16 cellular contexts compared by ENCODE assay signal in the genomic region with DNA sequence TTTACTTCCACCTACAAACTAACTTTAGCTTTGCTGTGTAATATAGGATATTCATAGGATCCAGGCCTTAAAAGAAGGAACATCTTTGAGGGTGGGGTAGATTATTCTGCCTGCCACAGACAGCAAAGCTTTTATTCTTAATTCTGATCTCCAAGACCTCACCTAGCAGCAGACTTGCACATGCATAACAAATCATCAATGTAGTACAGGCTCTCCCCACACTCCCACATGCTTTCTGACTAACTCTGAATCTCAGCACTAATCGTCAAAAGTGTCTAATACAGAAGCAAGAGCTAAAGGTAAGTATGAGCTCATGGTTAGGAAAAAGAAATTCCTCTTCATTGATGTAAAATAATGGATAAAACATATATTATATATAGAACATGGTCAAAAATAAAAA.
DNase-seq lines count a peak whose midpoint lies in the region; TF ChIP-seq lines count a peak whose summit lies in the region.
"Had no signal": no experiment of that assay in that cellular context is flagged by ENCODE, and none has a peak within 500 bp of the region (broad histone marks: within the 10 kb centered on the region; RNA-seq: fewer than 3 reads in every experiment).

No MANE protein-coding gene starts in this region.

- DNase-seq in caudate nucleus (lab: John Stamatoyannopoulos, UW), result peak in 15 of 61 donors; percentile 1 to 85 (median 8)
- peak; percentile 1 for DNase-seq in left kidney (ENCODE audit: low read depth, low spot score)
- no peak for DNase-seq in GM23248
- no peak for DNase-seq in inferior parietal cortex (ENCODE audit: extremely low spot score)
- no peak for DNase-seq in A172 (ENCODE audit: low spot score)
- DNase-seq: 8988T; C1 segment of cervical spinal cord; Calu3; CD4-positive, alpha-beta memory T cell; COR-L47; DMS53; DMS79 treated with DMSO at 0.1 percent for 48 hours; GF-D8; H7; HCEC 1CT had no signal

- H3K4me1 ChIP-seq in Loucy (ENCODE audit: insufficient read depth, low read length, poor library complexity, severe bottlenecking) (peaks cover 4% of the 10 kb centered on the region), GM23248 (ENCODE audit: insufficient read depth) (no peaks in the 10 kb centered on the region)

- TF ChIP-seq CTCF in Loucy (conservative IDR thresholded peaks at IDR 0.05; ENCODE audit: low read length), result no peak

- H3F3A ChIP-seq in Loucy (ENCODE audit: low read depth) (no peaks in the 10 kb centered on the region), GM23248 (ENCODE audit: insufficient read depth) (no peaks in the 10 kb centered on the region)

- H3K9ac ChIP-seq in Loucy (ENCODE audit: low read depth, low read length, poor library complexity, severe bottlenecking), result no peak overlapping the region
- H3K9ac ChIP-seq in GM23248, result no peak overlapping the region

- H3K4me3 ChIP-seq in Loucy (ENCODE audit: low read length, poor library complexity, severe bottlenecking), result no peak overlapping the region
- H3K4me3 ChIP-seq in GM23248, result no peak overlapping the region

- no peaks in the 10 kb centered on the region for H3K36me3 ChIP-seq in Loucy (ENCODE audit: insufficient read depth, low read length)
- no peaks in the 10 kb centered on the region for H3K36me3 ChIP-seq in GM23248 (ENCODE audit: low read depth)

- in situ Hi-C loops in GM23248 (cut with MboI), result no loop called here

- H3K27ac ChIP-seq in caudate nucleus (ENCODE audit: low read depth, low read length), result peak overlapping the region; percentile 44
- no peak overlapping the region for H3K27ac ChIP-seq in GM23248

- no peaks in the 10 kb centered on the region for H3K9me3 ChIP-seq in Loucy (ENCODE audit: insufficient read depth, low read depth, low read length)
- H3K9me3 ChIP-seq in GM23248 (ENCODE audit: low read depth), result no peaks in the 10 kb centered on the region

- no peak overlapping the region for H3K4me2 ChIP-seq in Loucy (ENCODE audit: low read depth, low read length, poor library complexity, severe bottlenecking)
- H3K4me2 ChIP-seq in GM23248 (ENCODE audit: unreplicated experiment), result no peak overlapping the region

- H3K9me2 ChIP-seq in Loucy (replicated peaks; ENCODE audit: low read depth, low read length), result no peaks in the 10 kb centered on the region
- no peaks in the 10 kb centered on the region for H3K9me2 ChIP-seq in GM23248 (ENCODE audit: insufficient read depth)

- peak overlapping the region; percentile 12; the same call in 1 of the 2 replicates for H2AFZ ChIP-seq in Loucy (ENCODE audit: low read length)
- H2AFZ ChIP-seq in GM23248, result no peak overlapping the region

- no peaks in the 10 kb centered on the region for H4K20me1 ChIP-seq in Loucy (ENCODE audit: insufficient read depth, low read length, poor library complexity, severe bottlenecking)
- H4K20me1 ChIP-seq in GM23248 (ENCODE audit: insufficient read depth), result no peaks in the 10 kb centered on the region

- H3K79me2 ChIP-seq in Loucy (ENCODE audit: insufficient read depth, low read length), result no peaks in the 10 kb centered on the region
- H3K79me2 ChIP-seq in GM23248 (ENCODE audit: insufficient read depth), result no peaks in the 10 kb centered on the region

- H3K27me3 ChIP-seq in Loucy (ENCODE audit: insufficient read depth, low read length, poor library complexity, severe bottlenecking), result no peaks in the 10 kb centered on the region
- H3K27me3 ChIP-seq in GM23248 (replicated peaks; ENCODE audit: insufficient read depth), result no peaks in the 10 kb centered on the region

- WGBS in GM23248 (ENCODE audit: low coverage in 1 of 2, low lambda C conversion rate in 2 of 2, missing lambda C conversion rate in 2 of 2), 2 experiments, result 15 to 26% methylated on average over 1 of the region's 1 CpG
